ENCODE assay signal across 8 cellular contexts in genomic region chr13:95480131-95480545, GRCh38.
DNase-seq lines count a peak whose midpoint lies in the region; ATAC-seq and TF ChIP-seq lines count a peak whose summit lies in the region.

No MANE protein-coding gene starts in this region.

- 47 to 57% methylated on average over 6 to 7 of the region's 7 CpGs for WGBS in esophagus squamous epithelium, 2 donors

- H3K27ac ChIP-seq in OCI-LY3 (ENCODE audit: low read length) (no peak overlapping the region), esophagus squamous epithelium (no peak overlapping the region)

- peak overlapping the region; percentile 30; the same call in 1 of the 2 replicates for H3K4me3 ChIP-seq in OCI-LY3 (ENCODE audit: low read length)
- H3K4me3 ChIP-seq in esophagus squamous epithelium, result no peak overlapping the region

- peak; percentile 43 to 55 for DNase-seq in activated CD4-positive, alpha-beta T cell treated with anti-CD3 and anti-CD28 coated beads, Interleukin-2, amount 50 U/mL, for 48 hours
- DNase-seq in activated CD4-positive, alpha-beta T cell treated with anti-CD3 and anti-CD28 coated beads for 4 hours, result no peak
- DNase-seq in pons (ENCODE audit: low spot score), result peak; percentile 75
- DNase-seq in esophagus squamous epithelium (lab: John Stamatoyannopoulos, UW), result no peak
- DNase-seq in HuH-7.5 (ENCODE audit: low spot score), result no peak
- no peak for DNase-seq in COLO668 (lab: John Stamatoyannopoulos, UW; ENCODE audit: unreplicated experiment)

- H3K4me2 ChIP-seq in OCI-LY3 (ENCODE audit: low read length), result peak overlapping the region; percentile 39

- peak; percentile 59 for ATAC-seq in HG02759 (IDR thresholded peaks at IDR 0.05; ENCODE audit: unreplicated experiment)

- H3K36me3 ChIP-seq in OCI-LY3 (replicated peaks; ENCODE audit: low read depth, low read length) (no peaks in the 10 kb centered on the region), esophagus squamous epithelium (no peaks in the 10 kb centered on the region)

- peaks cover 16% of the 10 kb centered on the region for H3K4me1 ChIP-seq in OCI-LY3 (ENCODE audit: low read length)
- H3K4me1 ChIP-seq in esophagus squamous epithelium, result peaks cover 0 to 6% (median 4%) of the 10 kb centered on the region in 3 donors

- H3K79me2 ChIP-seq in OCI-LY3 (ENCODE audit: low read length), result no peaks in the 10 kb centered on the region

- TF ChIP-seq POLR2A in esophagus squamous epithelium (IDR thresholded peaks at IDR 0.05), result no peak

- H4K20me1 ChIP-seq in OCI-LY3 (ENCODE audit: insufficient read depth, low read length), result no peaks in the 10 kb centered on the region

- no peak for TF ChIP-seq CTCF in OCI-LY3 (IDR thresholded peaks at IDR 0.05; ENCODE audit: low read depth, low read length)
- no peak for TF ChIP-seq CTCF in esophagus squamous epithelium (IDR thresholded peaks at IDR 0.05)

- no peak overlapping the region for H2AFZ ChIP-seq in OCI-LY3 (ENCODE audit: low read depth, low read length)

- intact Hi-C loops in esophagus squamous epithelium (cut with DNase I), result no loop called here

- H3K9me3 ChIP-seq in OCI-LY3 (ENCODE audit: insufficient read depth, low read length), result no peaks in the 10 kb centered on the region; the same call in 1 of the 2 replicates
- H3K9me3 ChIP-seq in esophagus squamous epithelium, result no peaks in the 10 kb centered on the region

- H3K27me3 ChIP-seq in OCI-LY3 (ENCODE audit: low read depth, low read length) (peaks cover 29% of the 10 kb centered on the region), esophagus squamous epithelium (peaks cover 0 to 20% (median 0%) of the 10 kb centered on the region in 4 donors)

- H3K9ac ChIP-seq in OCI-LY3 (ENCODE audit: low read length), result no peak overlapping the region

Comparison
In these comparisons a context has a peak if more than half of its experiments do, and no peak if none do; other contexts are left out.
1. DNase-seq: peak in activated CD4-positive, alpha-beta T cell treated with anti-CD3 and anti-CD28 coated beads, Interleukin-2, amount 50 U/mL, for 48 hours (2 of 2) and pons (single experiment); none in activated CD4-positive, alpha-beta T cell treated with anti-CD3 and anti-CD28 coated beads for 4 hours (0 of 2), esophagus squamous epithelium (single experiment), HuH-7.5 (single experiment) and COLO668 (single experiment).